ENCODE assay signal across 16 cellular contexts in the genomic region with DNA sequence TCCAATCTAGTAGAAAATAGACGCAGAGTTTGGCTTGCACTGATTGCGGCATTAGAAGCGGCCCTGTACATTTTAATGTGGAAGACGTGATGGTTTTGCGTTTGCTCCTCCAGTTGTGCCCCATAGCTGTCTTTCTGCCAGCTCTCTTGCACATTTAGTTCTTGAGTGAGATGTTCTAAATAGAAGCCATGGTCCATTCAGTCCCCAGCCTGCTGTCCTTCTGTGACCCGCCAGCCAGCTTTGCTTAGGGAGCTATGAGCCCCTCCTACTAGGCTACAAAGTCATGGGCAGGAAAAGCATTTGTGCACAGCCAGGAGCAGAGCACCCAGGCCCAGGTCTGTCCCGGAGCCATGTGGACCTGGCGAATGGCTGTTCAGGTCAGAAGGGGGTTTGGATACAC. TPM values are rescaled to one million over a fixed set of nuclear protein-coding genes. Genes with fewer than 3 reads are reported as not detected.
DNase-seq lines count a peak whose midpoint lies in the region; ATAC-seq and TF ChIP-seq lines count a peak whose summit lies in the region.
"Had no signal": no experiment of that assay in that cellular context is flagged by ENCODE, and none has a peak within 500 bp of the region (broad histone marks: within the 10 kb centered on the region; RNA-seq: fewer than 3 reads in every experiment).

No MANE protein-coding gene starts in this region.

- peaks cover 0 to 18% (median 5%) of the 10 kb centered on the region in 3 donors for H3K36me3 Mint-ChIP-seq in CD8-positive, alpha-beta memory T cell
- H3K36me3 Mint-ChIP-seq in activated CD8-positive, alpha-beta T cell treated with anti-CD3 and anti-CD28 coated beads, Interleukin-2, amount 10 ng/mL, durations not matched to agents 7 days and 5 days (ENCODE audit: low read depth), result peaks cover 18% of the 10 kb centered on the region
- H3K36me3 Mint-ChIP-seq: memory B cell had no signal

- no peak for TF ChIP-seq POLR2A in heart left ventricle (IDR thresholded peaks at IDR 0.05)

- intact Hi-C loops in heart left ventricle (cut with DNase I), result no loop called here
- intact Hi-C loops in posterior vena cava (cut with DNase I), result no loop called here

- DNase-seq in CD8-positive, alpha-beta memory T cell, result no peak
- DNase-seq in activated CD8-positive, alpha-beta T cell treated with anti-CD3 and anti-CD28 coated beads, Interleukin-2, amount 10 ng/mL, durations not matched to agents 7 days and 5 days, result no peak
- DNase-seq in heart left ventricle, result no peak
- peak; percentile 9 for DNase-seq in posterior vena cava (ENCODE audit: low spot score)
- no peak for DNase-seq in stimulated activated CD4-positive, alpha-beta T cell treated with anti-CD3 and anti-CD28 coated beads, Interleukin-2, amount 100 ng/mL, for 48 hours
- DNase-seq in left lobe of liver (ENCODE audit: low spot score), result no peak
- DNase-seq: activated B cell treated with CpG ODN at 0.5 μM for 24 hours, DMS79 treated with DMSO at 0.1 percent for 48 hours, NCI-H1436, right lobe of liver, SHP77 treated with DMSO at 0.1 percent for 48 hours had no signal

- peak overlapping the region in 4 of 7 donors; percentile 17 to 79 (median 49) for H3K4me3 Mint-ChIP-seq in CD8-positive, alpha-beta memory T cell
- no peak overlapping the region for H3K4me3 Mint-ChIP-seq in activated CD8-positive, alpha-beta T cell treated with anti-CD3 and anti-CD28 coated beads, Interleukin-2, amount 10 ng/mL, durations not matched to agents 7 days and 5 days
- H3K4me3 Mint-ChIP-seq: activated B cell treated with CpG ODN at 0.5 μM for 24 hours; memory B cell; neural crest cell; T-helper 1 cell treated with Interleukin-12 subunit alpha and Interleukin-12 subunit beta and Interleukin-4 antibody, amounts not matched to agents 30 μg/mL and 1 μg/mL, for 36 hours had no signal

- no peak overlapping the region for H3K27ac ChIP-seq in CD8-positive, alpha-beta memory T cell (ENCODE audit: low read depth, low read length)
- H3K27ac ChIP-seq in heart left ventricle, result no peak overlapping the region
- H3K27ac ChIP-seq: right lobe of liver had no signal

- no peaks in the 10 kb centered on the region for H3K9me3 ChIP-seq in CD8-positive, alpha-beta memory T cell (ENCODE audit: low read length)
- peaks cover 0 to 5% (median 0%) of the 10 kb centered on the region in 12 donors for H3K9me3 ChIP-seq in heart left ventricle
- H3K9me3 ChIP-seq: BE2C, right lobe of liver had no signal

- peaks cover 80% of the 10 kb centered on the region for H3K4me1 ChIP-seq in CD8-positive, alpha-beta memory T cell (ENCODE audit: insufficient read depth, low read length)
- no peaks in the 10 kb centered on the region for H3K4me1 ChIP-seq in heart left ventricle
- H3K4me1 ChIP-seq: right lobe of liver had no signal

- H3K27me3 Mint-ChIP-seq in CD8-positive, alpha-beta memory T cell, result peaks cover 0 to 4% of the 10 kb centered on the region in 2 donors
- no peaks in the 10 kb centered on the region for H3K27me3 Mint-ChIP-seq in activated CD8-positive, alpha-beta T cell treated with anti-CD3 and anti-CD28 coated beads, Interleukin-2, amount 10 ng/mL, durations not matched to agents 7 days and 5 days (ENCODE audit: low read depth)
- H3K27me3 Mint-ChIP-seq: activated B cell treated with CpG ODN at 0.5 μM for 24 hours had no signal

- H3K9me3 Mint-ChIP-seq in CD8-positive, alpha-beta memory T cell, result no peaks in the 10 kb centered on the region
- no peaks in the 10 kb centered on the region for H3K9me3 Mint-ChIP-seq in activated CD8-positive, alpha-beta T cell treated with anti-CD3 and anti-CD28 coated beads, Interleukin-2, amount 10 ng/mL, durations not matched to agents 7 days and 5 days (ENCODE audit: insufficient read depth)
- H3K9me3 Mint-ChIP-seq: T-helper 1 cell treated with Interleukin-12 subunit alpha and Interleukin-12 subunit beta and Interleukin-4 antibody, amounts not matched to agents 30 μg/mL and 1 μg/mL, for 36 hours had no signal

- no peaks in the 10 kb centered on the region for H3K27me3 ChIP-seq in CD8-positive, alpha-beta memory T cell (ENCODE audit: insufficient read depth, low read length, poor library complexity, severe bottlenecking)
- no peaks in the 10 kb centered on the region for H3K27me3 ChIP-seq in heart left ventricle
- H3K27me3 ChIP-seq: BE2C, right lobe of liver had no signal

- 80 to 89% (median 85%) methylated on average over 8 of the region's 8 CpGs for WGBS in heart left ventricle, 4 donors

- no peak overlapping the region for H3K4me3 ChIP-seq in CD8-positive, alpha-beta memory T cell (ENCODE audit: low read length)
- no peak overlapping the region for H3K4me3 ChIP-seq in heart left ventricle
- H3K4me3 ChIP-seq: right lobe of liver had no signal

- H3K4me1 Mint-ChIP-seq in CD8-positive, alpha-beta memory T cell, result peaks cover 53 to 88% (median 67%) of the 10 kb centered on the region in 3 donors
- H3K4me1 Mint-ChIP-seq in activated CD8-positive, alpha-beta T cell treated with anti-CD3 and anti-CD28 coated beads, Interleukin-2, amount 10 ng/mL, durations not matched to agents 7 days and 5 days (ENCODE audit: low read depth), result peaks cover 78% of the 10 kb centered on the region
- H3K4me1 Mint-ChIP-seq: activated B cell treated with CpG ODN at 0.5 μM for 24 hours, memory B cell had no signal

- POLR2A ChIA-PET in CD8-positive, alpha-beta memory T cell (lab: Charles Lee), result interaction anchor here (0.9 kb wide), 1 partner anchor 27 kb away, joined by 3 read pairs; no protein-coding TSS in a partner anchor
- POLR2A ChIA-PET in activated CD8-positive, alpha-beta T cell treated with anti-CD3 and anti-CD28 coated beads, Interleukin-2, amount 10 ng/mL, durations not matched to agents 7 days and 5 days (lab: Charles Lee), result interaction anchor here (0.6 kb wide), 1 partner anchor 20 kb away, joined by 4 read pairs; no protein-coding TSS in a partner anchor

- peak overlapping the region in 7 of 8 donors; percentile 1 to 93 (median 57) for H3K27ac Mint-ChIP-seq in CD8-positive, alpha-beta memory T cell
- peak overlapping the region; percentile 91 for H3K27ac Mint-ChIP-seq in activated CD8-positive, alpha-beta T cell treated with anti-CD3 and anti-CD28 coated beads, Interleukin-2, amount 10 ng/mL, durations not matched to agents 7 days and 5 days
- H3K27ac Mint-ChIP-seq: activated B cell treated with CpG ODN at 0.5 μM for 24 hours; memory B cell; T-helper 1 cell treated with Interleukin-12 subunit alpha and Interleukin-12 subunit beta and Interleukin-4 antibody, amounts not matched to agents 30 μg/mL and 1 μg/mL, for 36 hours had no signal

- no peak for ATAC-seq in activated CD8-positive, alpha-beta T cell treated with anti-CD3 and anti-CD28 coated beads, Interleukin-2, amount 10 ng/mL, durations not matched to agents 7 days and 5 days
- ATAC-seq in heart left ventricle, result peak in 3 of 4 donors; percentile 16 to 73 (median 62)
- ATAC-seq in left lobe of liver, result no peak
- ATAC-seq in GM19455 (IDR thresholded peaks at IDR 0.05; ENCODE audit: unreplicated experiment), result no peak
- ATAC-seq: right lobe of liver had no signal

- no peak for TF ChIP-seq CTCF in heart left ventricle (IDR thresholded peaks at IDR 0.05)

- H3K36me3 ChIP-seq in CD8-positive, alpha-beta memory T cell (ENCODE audit: insufficient read depth, low read length), result peaks cover 4% of the 10 kb centered on the region
- no peaks in the 10 kb centered on the region for H3K36me3 ChIP-seq in heart left ventricle
- H3K36me3 ChIP-seq: BE2C, right lobe of liver had no signal

- CTCF ChIA-PET in CD8-positive, alpha-beta memory T cell (lab: Charles Lee), result interaction anchor here (0.6 to 4.9 kb wide), 13 partner anchors 12 to 154 kb away, joined by 3 to 31 read pairs (median 4); no protein-coding TSS in a partner anchor
- CTCF ChIA-PET in activated CD8-positive, alpha-beta T cell treated with anti-CD3 and anti-CD28 coated beads, Interleukin-2, amount 10 ng/mL, durations not matched to agents 7 days and 5 days (lab: Charles Lee), result interaction anchor here (0.8 to 3.8 kb wide), 15 partner anchors 11 to 168 kb away, joined by 3 to 46 read pairs (median 6); no protein-coding TSS in a partner anchor

RNA-seq across cellular contexts. Expression of a gene that starts 50.3 kb away (rescaled TPM):
- total RNA-seq in CD8-positive, alpha-beta memory T cell, result 10 to 100 TPM; 15.7 to 18.0 TPM
- polyA plus RNA-seq in CD8-positive, alpha-beta memory T cell, result 38.8 TPM
- total RNA-seq in activated CD8-positive, alpha-beta T cell treated with anti-CD3 and anti-CD28 coated beads, Interleukin-2, amount 10 ng/mL, durations not matched to agents 7 days and 5 days, result 10 to 100 TPM; 29.5 TPM
- total RNA-seq in heart left ventricle, result 1 to 10 TPM in 3 of 9 donors, under 1 TPM in 4, not detected in 2; 0.16 to 1.3 (median 0.85) TPM
- under 1 TPM; 0.21 to 0.30 TPM for polyA plus RNA-seq in heart left ventricle
- 1 to 10 TPM; 2.7 to 4.0 TPM for total RNA-seq in posterior vena cava
- total RNA-seq in left lobe of liver, result 0.28 TPM
- total RNA-seq: activated B cell treated with CpG ODN at 0.5 μM for 24 hours had no signal

Comparison
In these comparisons a context has a peak if more than half of its experiments do, and no peak if none do; other contexts are left out.
1. ATAC-seq: peak in heart left ventricle (3 of 4); none in activated CD8-positive, alpha-beta T cell treated with anti-CD3 and anti-CD28 coated beads, Interleukin-2, amount 10 ng/mL, durations not matched to agents 7 days and 5 days (single experiment), left lobe of liver (single experiment) and GM19455 (single experiment).